In genomic region chr11:66417000-66417399, GRCh38 we compare ENCODE assay signal across 1 cellular context.
TF ChIP-seq lines count a peak whose summit lies in the region.

No MANE protein-coding gene starts in this region.

TF ChIP-seq in H1, 55 proteins besides CTCF, POLR2A, EP300 and RAD21:
- TF ChIP-seq TAF7 (optimal IDR thresholded peaks at IDR 0.05; ENCODE audit: borderline replicate concordance, low read depth, low read length) (no peak), SUZ12 (IDR thresholded peaks at IDR 0.05; ENCODE audit: low read length) (no peak), CHD1 (IDR thresholded peaks at IDR 0.05; ENCODE audit: low read depth, low read length) (no peak), PHF8 (conservative IDR thresholded peaks at IDR 0.05; ENCODE audit: low read depth, low read length) (no peak), EZH2 (IDR thresholded peaks at IDR 0.05; ENCODE audit: low read depth, low read length, severe bottlenecking) (no peak), HDAC2 (IDR thresholded peaks at IDR 0.05; ENCODE audit: borderline replicate concordance in 1 of 2, low read depth in 2 of 2, low read length in 2 of 2) (no peak), EGR1 (IDR thresholded peaks at IDR 0.05; ENCODE audit: borderline replicate concordance, low read depth, low read length) (peak; percentile 91)
